Comparison of ENCODE assay signal across 10 cellular contexts in the genomic region with DNA sequence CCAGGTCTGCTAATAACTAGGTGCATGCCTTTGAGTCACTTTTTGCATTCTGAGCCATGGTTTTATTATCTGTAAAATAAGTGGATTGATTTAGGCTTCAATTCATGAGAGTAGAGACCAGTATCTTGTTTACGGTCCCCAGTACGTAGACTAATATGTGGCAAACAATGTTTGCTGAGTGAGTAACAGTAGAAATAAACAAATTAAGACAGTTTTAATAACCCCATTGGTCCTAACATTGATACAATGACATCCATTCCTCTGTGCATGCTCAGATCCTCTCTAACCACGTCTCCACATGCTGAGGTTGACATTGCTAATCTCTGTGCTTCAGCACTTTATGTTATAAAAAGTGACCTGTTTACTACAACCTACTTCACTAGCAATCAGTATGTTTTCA. TPM values are rescaled to one million over a fixed set of nuclear protein-coding genes. Genes with fewer than 3 reads are reported as not detected.
DNase-seq lines count a peak whose midpoint lies in the region; ATAC-seq and TF ChIP-seq lines count a peak whose summit lies in the region.
"Had no signal": no experiment of that assay in that cellular context is flagged by ENCODE, and none has a peak within 500 bp of the region (broad histone marks: within the 10 kb centered on the region; RNA-seq: fewer than 3 reads in every experiment).

No MANE protein-coding gene starts in this region.

- POLR2A ChIA-PET in PC-9 (lab: Charles Lee; ENCODE audit: unreplicated experiment), result no interaction called here

- no peaks in the 10 kb centered on the region for H3K27me3 Mint-ChIP-seq in effector memory CD8-positive, alpha-beta T cell
- no peaks in the 10 kb centered on the region for H3K27me3 Mint-ChIP-seq in progenitor cell of endocrine pancreas

- H3K4me1 Mint-ChIP-seq in effector memory CD8-positive, alpha-beta T cell (ENCODE audit: low read depth in 2 of 2), result peaks cover 18 to 23% of the 10 kb centered on the region in 2 donors
- peaks cover 40% of the 10 kb centered on the region for H3K4me1 Mint-ChIP-seq in progenitor cell of endocrine pancreas (ENCODE audit: low read depth)

- CTCF ChIA-PET in PC-9 (lab: Charles Lee), result no interaction called here

- peak overlapping the region in 1 of 2 donors; percentile 91 for H3K27ac Mint-ChIP-seq in effector memory CD8-positive, alpha-beta T cell
- peak overlapping the region; percentile 98 for H3K27ac Mint-ChIP-seq in progenitor cell of endocrine pancreas

- no peaks in the 10 kb centered on the region for H3K9me2 ChIP-seq in PC-9 (ENCODE audit: insufficient read depth)

- H3K27ac ChIP-seq in PC-9, result no peak overlapping the region

- no peak for ATAC-seq in effector memory CD8-positive, alpha-beta T cell (replicated peaks)

- peak overlapping the region; percentile 75 for H3K4me3 ChIP-seq in PC-9

- H3K27me3 ChIP-seq in PC-9 (ENCODE audit: insufficient read depth, low read depth), result no peaks in the 10 kb centered on the region

- intact Hi-C loops in PC-9 (cut with micrococcal nuclease; ENCODE audit: unreplicated experiment), result loop anchor here (2.0 to 5.0 kb wide), 2 partner anchors 111 to 180 kb away; a partner anchor contains a TSS

- H3K9me3 Mint-ChIP-seq in effector memory CD8-positive, alpha-beta T cell, result no peaks in the 10 kb centered on the region
- H3K9me3 Mint-ChIP-seq in progenitor cell of endocrine pancreas (ENCODE audit: low read depth), result no peaks in the 10 kb centered on the region

- H3K4me1 ChIP-seq in PC-9 (replicated peaks; ENCODE audit: insufficient read depth), result peaks cover 24% of the 10 kb centered on the region; the same call in 1 of the 2 replicates

- TF ChIP-seq CTCF in PC-9 (conservative IDR thresholded peaks at IDR 0.05), result no peak
- no peak for TF ChIP-seq CTCF in progenitor cell of endocrine pancreas (IDR thresholded peaks at IDR 0.05; ENCODE audit: unreplicated experiment)

- H3K36me3 ChIP-seq in PC-9 (ENCODE audit: low read depth), result no peaks in the 10 kb centered on the region

- peaks cover 9% of the 10 kb centered on the region; the same call in 1 of the 2 replicates for H3F3A ChIP-seq in PC-9 (ENCODE audit: insufficient read depth, low read depth)

- peak overlapping the region; percentile 87 for H3K4me2 ChIP-seq in PC-9

- no TSS peak for BruUV-seq in PC-9 (replicated peaks; lab: Mats Ljungman, UMichigan)

- peak overlapping the region; percentile 84 for H2AFZ ChIP-seq in PC-9

- peaks cover 9% of the 10 kb centered on the region for H3K36me3 Mint-ChIP-seq in effector memory CD8-positive, alpha-beta T cell (ENCODE audit: insufficient read depth)
- H3K36me3 Mint-ChIP-seq in progenitor cell of endocrine pancreas (ENCODE audit: insufficient read depth), result peaks cover 6% of the 10 kb centered on the region

- DNase-seq in DMS53 (lab: John Stamatoyannopoulos, UW) (peak; percentile 21), DMS53 treated with DMSO at 0.1 percent for 48 hours (lab: John Stamatoyannopoulos, UW; ENCODE audit: unreplicated experiment) (no peak), PC-9 (no peak), progenitor cell of endocrine pancreas (ENCODE audit: low spot score, unreplicated experiment) (no peak), T1000 (lab: John Stamatoyannopoulos, UW) (no peak), NCI-H2196 treated with DMSO at 0.1 percent for 48 hours (lab: John Stamatoyannopoulos, UW; ENCODE audit: unreplicated experiment) (no peak)
- DNase-seq in effector memory CD8-positive, alpha-beta T cell, result no peak
- no peak for DNase-seq in activated CD4-positive, alpha-beta T cell treated with anti-CD3 and anti-CD28 coated beads for 4 hours
- DNase-seq: activated gamma-delta T cell treated with Interleukin-2 at 50 U/mL for 16 hours, NCI-H774 had no signal

- H3K4me3 Mint-ChIP-seq in effector memory CD8-positive, alpha-beta T cell, result peak overlapping the region; percentile 92 to 94
- peak overlapping the region; percentile 94 for H3K4me3 Mint-ChIP-seq in progenitor cell of endocrine pancreas (ENCODE audit: low read depth)

- H3K79me2 ChIP-seq in PC-9 (ENCODE audit: low read depth), result peaks cover 24% of the 10 kb centered on the region

- H4K20me1 ChIP-seq in PC-9 (ENCODE audit: insufficient read depth), result no peaks in the 10 kb centered on the region

- H3K9me3 ChIP-seq in PC-9 (ENCODE audit: insufficient read depth, low read depth), result no peaks in the 10 kb centered on the region

RNA-seq across cellular contexts. Expression of a gene that starts 1.0 kb away (rescaled TPM):
- total RNA-seq in PC-9 (2021) (21.0 and 33.6 TPM in 2 replicates), progenitor cell of endocrine pancreas (25.9 and 32.2 TPM in 2 replicates)
